In genomic region chr12:96241484-96242256, GRCh38 we compare ENCODE assay signal across 2 cellular contexts.
TF ChIP-seq lines count a peak whose summit lies in the region.

No MANE protein-coding gene starts in this region.

TF ChIP-seq in liver, 16 proteins besides CTCF, POLR2A, EP300 and RAD21:
- TF ChIP-seq ATF3 (IDR thresholded peaks at IDR 0.05) (no peak), MAX (IDR thresholded peaks at IDR 0.05) (no peak), SP1 (IDR thresholded peaks at IDR 0.05) (no peak), FOXA1 (IDR thresholded peaks at IDR 0.05) (no peak), ZBTB33 (IDR thresholded peaks at IDR 0.05) (no peak), RXRA (IDR thresholded peaks at IDR 0.05) (no peak), JUND (IDR thresholded peaks at IDR 0.05) (no peak), EGR1 (IDR thresholded peaks at IDR 0.05; ENCODE audit: low read depth in 2 of 2) (no peak), FOXA2 (IDR thresholded peaks at IDR 0.05) (no peak), HNF4G (IDR thresholded peaks at IDR 0.05) (no peak), HNF4A (conservative IDR thresholded peaks at IDR 0.05) (no peak), REST (IDR thresholded peaks at IDR 0.05) (no peak), TAF1 (conservative IDR thresholded peaks at IDR 0.05) (no peak), NR2F2 (IDR thresholded peaks at IDR 0.05) (no peak), YY1 (IDR thresholded peaks at IDR 0.05) (no peak), GABPA (IDR thresholded peaks at IDR 0.05 in 1 of 2, conservative IDR thresholded peaks at IDR 0.05 in 1 of 2) (no peak)

TF ChIP-seq in HepG2, 621 proteins besides CTCF, POLR2A, EP300 and RAD21 (continued from another document):
- no peak for TF ChIP-seq SRSF9 (IDR thresholded peaks at IDR 0.05; ENCODE audit: borderline replicate concordance, insufficient read depth, low read depth, low read length, poor library complexity, severe bottlenecking)
- TF ChIP-seq SRSF4 (IDR thresholded peaks at IDR 0.05; ENCODE audit: low read depth, low read length, poor library complexity, severe bottlenecking) = no peak
- no peak for TF ChIP-seq ZNF782 (CRISPR knock-in tag; IDR thresholded peaks at IDR 0.05; ENCODE audit: borderline replicate concordance)
- no peak for TF ChIP-seq SAP130 (CRISPR knock-in tag; IDR thresholded peaks at IDR 0.05; ENCODE audit: low read depth)
- no peak for TF ChIP-seq HOXA9 (CRISPR knock-in tag; IDR thresholded peaks at IDR 0.05; ENCODE audit: borderline replicate concordance)
